In the genomic region with DNA sequence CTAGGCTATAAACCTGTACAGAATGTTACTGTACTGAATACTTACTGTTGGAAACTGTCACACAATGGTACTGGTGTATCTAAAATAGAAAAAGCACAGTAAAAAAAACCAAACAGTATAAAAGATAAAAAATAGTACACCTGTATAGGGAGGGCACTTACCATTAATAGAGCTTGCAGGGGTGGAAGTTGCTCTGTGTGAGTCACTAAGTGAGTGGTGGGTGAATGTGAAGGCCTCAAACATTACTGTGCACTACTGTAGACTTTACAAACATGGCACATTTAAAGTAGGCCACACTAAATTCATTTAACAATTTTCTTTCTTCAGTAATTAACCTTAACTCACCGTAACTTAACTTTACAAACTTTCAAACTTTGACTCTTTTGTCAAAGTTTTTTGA, we compare ENCODE assay signal across 17 cellular contexts. TPM values are rescaled to one million over a fixed set of nuclear protein-coding genes. Genes with fewer than 3 reads are reported as not detected.
DNase-seq lines count a peak whose midpoint lies in the region; ATAC-seq and TF ChIP-seq lines count a peak whose summit lies in the region.
"Had no signal": no experiment of that assay in that cellular context is flagged by ENCODE, and none has a peak within 500 bp of the region (broad histone marks: within the 10 kb centered on the region; RNA-seq: fewer than 3 reads in every experiment).

No MANE protein-coding gene starts in this region.

- H3K9me3 Mint-ChIP-seq in stimulated activated naive CD8-positive, alpha-beta T cell treated with anti-CD3 and anti-CD28 coated beads, Interleukin-15, amount 100 ng/mL, for 72 hours = no peaks in the 10 kb centered on the region
- H3K9me3 Mint-ChIP-seq: CD4-positive, alpha-beta T cell had no signal

- no TSS peak for BruUV-seq in A673 (replicated peaks; lab: Mats Ljungman, UMichigan)

- no peak overlapping the region for H3K4me3 Mint-ChIP-seq in stimulated activated naive CD8-positive, alpha-beta T cell treated with anti-CD3 and anti-CD28 coated beads, Interleukin-15, amount 100 ng/mL, for 72 hours
- H3K4me3 Mint-ChIP-seq: CD4-positive, alpha-beta T cell had no signal

- H3K4me1 Mint-ChIP-seq in stimulated activated naive CD8-positive, alpha-beta T cell treated with anti-CD3 and anti-CD28 coated beads, Interleukin-15, amount 100 ng/mL, for 72 hours = peaks cover 56% of the 10 kb centered on the region

- H3K9ac ChIP-seq in Loucy (ENCODE audit: low read depth, low read length, poor library complexity, severe bottlenecking) = peak overlapping the region; percentile 27

- H3K4me1 ChIP-seq in Loucy (ENCODE audit: insufficient read depth, low read length, poor library complexity, severe bottlenecking) = peaks cover 46% of the 10 kb centered on the region
- no peaks in the 10 kb centered on the region for H3K4me1 ChIP-seq in foreskin keratinocyte
- no peaks in the 10 kb centered on the region for H3K4me1 ChIP-seq in A673 (ENCODE audit: insufficient read depth, low read length, poor library complexity, severe bottlenecking)

- no peak overlapping the region for H3K27ac ChIP-seq in foreskin keratinocyte
- no peak overlapping the region for H3K27ac ChIP-seq in A673 (ENCODE audit: low read depth, low read length, poor library complexity, severe bottlenecking)
- H3K27ac ChIP-seq: C4-2B had no signal

- no peaks in the 10 kb centered on the region for H3K9me3 ChIP-seq in Loucy (ENCODE audit: insufficient read depth, low read depth, low read length)
- no peaks in the 10 kb centered on the region for H3K9me3 ChIP-seq in A673 (ENCODE audit: low read depth, low read length, poor library complexity, severe bottlenecking)

- H3F3A ChIP-seq in Loucy (ENCODE audit: low read depth) = no peaks in the 10 kb centered on the region; the same call in 1 of the 2 replicates

- TF ChIP-seq CTCF in Loucy (conservative IDR thresholded peaks at IDR 0.05; ENCODE audit: low read length) = no peak
- no peak for TF ChIP-seq CTCF in foreskin keratinocyte (conservative IDR thresholded peaks at IDR 0.05)
- TF ChIP-seq CTCF in A673 (conservative IDR thresholded peaks at IDR 0.05; ENCODE audit: low read depth, low read length) = no peak

- H3K27ac Mint-ChIP-seq in stimulated activated naive CD8-positive, alpha-beta T cell treated with anti-CD3 and anti-CD28 coated beads, Interleukin-15, amount 100 ng/mL, for 72 hours = no peak overlapping the region
- H3K27ac Mint-ChIP-seq: CD4-positive, alpha-beta T cell had no signal

- no peaks in the 10 kb centered on the region for H4K20me1 ChIP-seq in Loucy (ENCODE audit: insufficient read depth, low read length, poor library complexity, severe bottlenecking)

- H2AFZ ChIP-seq in Loucy (ENCODE audit: low read length) = peak overlapping the region; percentile 5; the same call in 1 of the 2 replicates

- no peaks in the 10 kb centered on the region for H3K9me2 ChIP-seq in Loucy (replicated peaks; ENCODE audit: low read depth, low read length)

- peak; percentile 53 for ATAC-seq in stimulated activated naive CD8-positive, alpha-beta T cell treated with anti-CD3 and anti-CD28 coated beads, Interleukin-15, amount 100 ng/mL, for 72 hours
- ATAC-seq in stimulated activated naive CD8-positive, alpha-beta T cell treated with anti-CD3 and anti-CD28 coated beads, Interleukin-15, Interleukin-2, amounts not matched to agents 100 U/mL and 50 U/mL, for 24 hours = no peak
- peak; percentile 31 for ATAC-seq in foreskin keratinocyte
- no peak for ATAC-seq in HG03442 (IDR thresholded peaks at IDR 0.05; ENCODE audit: unreplicated experiment)
- ATAC-seq: HCT116 had no signal

- DNase-seq in stimulated activated naive CD8-positive, alpha-beta T cell treated with anti-CD3 and anti-CD28 coated beads, Interleukin-15, amount 100 ng/mL, for 72 hours = no peak
- no peak for DNase-seq in stimulated activated naive CD8-positive, alpha-beta T cell treated with anti-CD3 and anti-CD28 coated beads, Interleukin-15, Interleukin-2, amounts not matched to agents 100 U/mL and 50 U/mL, for 24 hours
- DNase-seq in foreskin keratinocyte = no peak
- no peak for DNase-seq in A673 (ENCODE audit: low spot score)
- DNase-seq in COLO829 (ENCODE audit: low spot score) = no peak
- DNase-seq: AML-193; CD4-positive, alpha-beta T cell; DMS153; DMS79; GDM1; GOT3; H7 had no signal

- no peaks in the 10 kb centered on the region for H3K27me3 Mint-ChIP-seq in stimulated activated naive CD8-positive, alpha-beta T cell treated with anti-CD3 and anti-CD28 coated beads, Interleukin-15, amount 100 ng/mL, for 72 hours
- H3K27me3 Mint-ChIP-seq: CD4-positive, alpha-beta T cell had no signal

- H3K36me3 ChIP-seq in Loucy (ENCODE audit: insufficient read depth, low read length) (no peaks in the 10 kb centered on the region), A673 (ENCODE audit: insufficient read depth, low read length, poor library complexity, severe bottlenecking) (no peaks in the 10 kb centered on the region)

- peak overlapping the region; percentile 64 for H3K4me2 ChIP-seq in Loucy (ENCODE audit: low read depth, low read length, poor library complexity, severe bottlenecking)

- POLR2A ChIA-PET in A673 (lab: Charles Lee; ENCODE audit: low non-redundant PET) = no interaction called here

- H3K79me2 ChIP-seq in Loucy (ENCODE audit: insufficient read depth, low read length) = no peaks in the 10 kb centered on the region

- CTCF ChIA-PET in A673 (lab: Charles Lee) = interaction anchor here (0.7 kb wide), 1 partner anchor 401 kb away, joined by 4 read pairs; no protein-coding TSS in a partner anchor

- H3K27me3 ChIP-seq in Loucy (ENCODE audit: insufficient read depth, low read length, poor library complexity, severe bottlenecking) (no peaks in the 10 kb centered on the region), foreskin keratinocyte (no peaks in the 10 kb centered on the region), A673 (replicated peaks; ENCODE audit: insufficient read depth, low read depth, low read length, poor library complexity) (no peaks in the 10 kb centered on the region)

- intact Hi-C loops in A673 (cut with micrococcal nuclease; ENCODE audit: unreplicated experiment) = no loop called here

- H3K4me3 ChIP-seq in Loucy (ENCODE audit: low read length, poor library complexity, severe bottlenecking) (no peak overlapping the region), A673 (ENCODE audit: low read depth, low read length, poor library complexity, severe bottlenecking) (no peak overlapping the region)

RNA-seq across cellular contexts. Expression of a gene that starts 22.0 kb away (rescaled TPM):
- total RNA-seq in foreskin keratinocyte = 8.6 and 9.0 TPM in 2 replicates
- polyA plus RNA-seq in foreskin keratinocyte = 3.5 and 4.1 TPM in 2 replicates
- 2.5 and 3.0 TPM in 2 replicates for total RNA-seq in A673 (2021)
- total RNA-seq: HT-29 had no signal

Comparison
In these comparisons a context has a peak if more than half of its experiments do, and no peak if none do; other contexts are left out.
1. ATAC-seq: peak in stimulated activated naive CD8-positive, alpha-beta T cell treated with anti-CD3 and anti-CD28 coated beads, Interleukin-15, amount 100 ng/mL, for 72 hours (single experiment) and foreskin keratinocyte (single experiment); none in stimulated activated naive CD8-positive, alpha-beta T cell treated with anti-CD3 and anti-CD28 coated beads, Interleukin-15, Interleukin-2, amounts not matched to agents 100 U/mL and 50 U/mL, for 24 hours (single experiment) and HG03442 (single experiment).